ENCODE assay signal across 12 cellular contexts in the genomic region with DNA sequence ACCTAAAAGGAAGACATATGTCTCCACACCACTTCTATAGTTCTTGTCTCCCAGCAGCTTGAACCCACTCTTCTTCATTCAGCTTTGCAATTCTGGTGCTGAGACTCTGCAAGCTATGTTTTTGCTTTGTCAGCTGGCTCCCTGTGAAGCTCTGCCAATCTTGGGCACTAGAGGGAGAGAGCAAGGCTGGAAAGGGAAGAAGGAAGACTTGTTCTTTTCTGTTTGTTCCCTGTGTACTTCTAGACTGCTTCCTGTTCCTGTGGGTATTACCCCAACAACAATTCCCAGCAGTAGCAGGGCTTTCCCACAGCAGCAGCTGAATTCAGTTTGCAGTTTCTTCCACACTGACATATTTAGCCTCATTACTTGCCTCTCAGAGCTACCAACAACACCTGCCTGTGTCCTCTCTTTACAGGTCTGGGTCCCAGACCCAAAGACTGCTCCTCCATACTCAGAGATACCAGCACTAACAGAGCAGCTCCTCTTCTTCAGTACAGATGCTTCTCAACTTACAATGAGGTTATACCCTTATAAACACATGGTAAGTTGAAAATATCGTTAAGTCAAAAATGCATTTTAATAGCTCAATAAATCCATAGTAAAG.
DNase-seq lines count a peak whose midpoint lies in the region; ATAC-seq and TF ChIP-seq lines count a peak whose summit lies in the region.
"Had no signal": no experiment of that assay in that cellular context is flagged by ENCODE, and none has a peak within 500 bp of the region (broad histone marks: within the 10 kb centered on the region; RNA-seq: fewer than 3 reads in every experiment).

No MANE protein-coding gene starts in this region.

- BruUV-seq in Panc1 (replicated peaks; lab: Mats Ljungman, UMichigan) = no TSS peak

- H3K36me3 Mint-ChIP-seq in type B pancreatic cell = no peaks in the 10 kb centered on the region
- H3K36me3 Mint-ChIP-seq: brain had no signal

- H3K27me3 ChIP-seq in left ventricle myocardium inferior (ENCODE audit: low read depth) (no peaks in the 10 kb centered on the region), right cardiac atrium (ENCODE audit: control insufficient read depth, insufficient read depth) (no peaks in the 10 kb centered on the region), Panc1 (ENCODE audit: control insufficient read depth, insufficient read depth, low read length) (no peaks in the 10 kb centered on the region), foreskin keratinocyte (no peaks in the 10 kb centered on the region)

- H3K36me3 ChIP-seq in left ventricle myocardium inferior (no peaks in the 10 kb centered on the region), Panc1 (ENCODE audit: control insufficient read depth, insufficient read depth, low read length) (no peaks in the 10 kb centered on the region)

- DNase-seq in left ventricle myocardium inferior (no peak), right cardiac atrium (no peak), Panc1 (ENCODE audit: low read depth, low spot score) (no peak), foreskin keratinocyte (peak; percentile 7 to 11), type B pancreatic cell (ENCODE audit: extremely low spot score, unreplicated experiment) (no peak), GF-D8 (lab: John Stamatoyannopoulos, UW) (no peak)
- no peak for DNase-seq in stimulated activated CD4-positive, alpha-beta T cell treated with anti-CD3 and anti-CD28 coated beads, Interleukin-15, amount 100 ng/mL, for 24 hours
- no peak for DNase-seq in stimulated activated naive CD4-positive, alpha-beta T cell (lab: John Stamatoyannopoulos, UW)
- DNase-seq: activated CD4-positive, CD25-positive, alpha-beta regulatory T cell treated with anti-CD3 and anti-CD28 coated beads, Interleukin-2, amount 50 U/mL, for 72 hours; DMS79 treated with DMSO at 0.1 percent for 48 hours; NCI-H1105 had no signal

- no peak overlapping the region for H3K27ac Mint-ChIP-seq in type B pancreatic cell

- H3K4me1 Mint-ChIP-seq in type B pancreatic cell (ENCODE audit: unreplicated experiment) = no peaks in the 10 kb centered on the region

- peak; percentile 57 for TF ChIP-seq CTCF in left ventricle myocardium inferior (IDR thresholded peaks at IDR 0.05; ENCODE audit: borderline replicate concordance)
- TF ChIP-seq CTCF in Panc1 (IDR thresholded peaks at IDR 0.05) = peak; percentile 26
- TF ChIP-seq CTCF in foreskin keratinocyte (conservative IDR thresholded peaks at IDR 0.05) = peak; percentile 20
- peak; percentile 58 for TF ChIP-seq CTCF in type B pancreatic cell (conservative IDR thresholded peaks at IDR 0.05)

- H3K27me3 Mint-ChIP-seq in type B pancreatic cell = no peaks in the 10 kb centered on the region
- H3K27me3 Mint-ChIP-seq: brain had no signal

- intact Hi-C loops in left ventricle myocardium inferior (cut with micrococcal nuclease) = no loop called here
- intact Hi-C loops in right cardiac atrium (cut with DNase I) = no loop called here
- intact Hi-C loops in Panc1 (cut with micrococcal nuclease; ENCODE audit: unreplicated experiment) = no loop called here

- POLR2A ChIA-PET in Panc1 (lab: Charles Lee) = no interaction called here

- no peak overlapping the region for H3K4me3 ChIP-seq in left ventricle myocardium inferior
- H3K4me3 ChIP-seq in right cardiac atrium (ENCODE audit: low read length) = no peak overlapping the region
- H3K4me3 ChIP-seq in Panc1 (ENCODE audit: low read depth in 2 of 2, low read length in 2 of 2) = no peak overlapping the region

- no peak for ATAC-seq in right cardiac atrium
- ATAC-seq in Panc1 = no peak
- ATAC-seq in foreskin keratinocyte = no peak

- no peak overlapping the region for H3K4me3 Mint-ChIP-seq in type B pancreatic cell
- H3K4me3 Mint-ChIP-seq: brain had no signal

- in situ Hi-C loops in Panc1 (cut with HindIII; ENCODE audit: low pct_unique_long_range_greater_than_20kb, low sequenced_read_pairs) = no loop called here

- H3K9me3 Mint-ChIP-seq in type B pancreatic cell = no peaks in the 10 kb centered on the region
- H3K9me3 Mint-ChIP-seq: brain had no signal

- 89% methylated on average over 1 of the region's 1 CpG for WGBS in right cardiac atrium

- H3K9me3 ChIP-seq in left ventricle myocardium inferior (replicated peaks) (no peaks in the 10 kb centered on the region), right cardiac atrium (ENCODE audit: control insufficient read depth, low read length) (no peaks in the 10 kb centered on the region), Panc1 (ENCODE audit: control insufficient read depth, insufficient read depth, low read depth, low read length) (no peaks in the 10 kb centered on the region)

- H3K27ac ChIP-seq in left ventricle myocardium inferior (replicated peaks) = no peak overlapping the region
- H3K27ac ChIP-seq in right cardiac atrium (ENCODE audit: low read length) = no peak overlapping the region
- no peak overlapping the region for H3K27ac ChIP-seq in Panc1 (ENCODE audit: low read length)
- H3K27ac ChIP-seq in foreskin keratinocyte = no peak overlapping the region

- CTCF ChIA-PET in Panc1 (lab: Charles Lee) = no interaction called here

- peaks cover under 1% of the 10 kb centered on the region for H3K4me1 ChIP-seq in left ventricle myocardium inferior
- no peaks in the 10 kb centered on the region for H3K4me1 ChIP-seq in right cardiac atrium (ENCODE audit: control insufficient read depth, insufficient read depth, low read length)
- H3K4me1 ChIP-seq in Panc1 (ENCODE audit: control insufficient read depth, insufficient read depth, low read length) = no peaks in the 10 kb centered on the region
- no peaks in the 10 kb centered on the region for H3K4me1 ChIP-seq in foreskin keratinocyte

Comparison
In these comparisons a context has a peak if more than half of its experiments do, and no peak if none do; other contexts are left out.
1. DNase-seq: peak in foreskin keratinocyte (2 of 2); none in left ventricle myocardium inferior (single experiment), right cardiac atrium (0 of 3), Panc1 (single experiment), type B pancreatic cell (single experiment), stimulated activated CD4-positive, alpha-beta T cell treated with anti-CD3 and anti-CD28 coated beads, Interleukin-15, amount 100 ng/mL, for 24 hours (single experiment), stimulated activated naive CD4-positive, alpha-beta T cell (0 of 6) and GF-D8 (single experiment).
2. Peak in every context shown above with its lines, with median percentiles within 50 percentile points of each other: CTCF ChIP-seq.